Comparison of ENCODE assay signal across 15 cellular contexts in genomic region chr6:98764378-98764911, GRCh38.
A peak's percentile ranks its signal among the peaks of the same experiment; 100 is the strongest.
DNase-seq lines count a peak whose midpoint lies in the region; ATAC-seq, FAIRE-seq and TF ChIP-seq lines count a peak whose summit lies in the region.
"Had no signal": no experiment of that assay in that cellular context is flagged by ENCODE, and none has a peak within 500 bp of the region (broad histone marks: within the 10 kb centered on the region; RNA-seq: fewer than 3 reads in every experiment).

No MANE protein-coding gene starts in this region.

- H3K4me1 ChIP-seq in GM23248 (ENCODE audit: insufficient read depth) (no peaks in the 10 kb centered on the region), muscle layer of duodenum (ENCODE audit: control insufficient read depth in 1 of 2, insufficient read depth in 2 of 2, low read length in 2 of 2) (no peaks in the 10 kb centered on the region)

- peak overlapping the region; percentile 76 for H2AFZ ChIP-seq in GM23248

- no peaks in the 10 kb centered on the region for H3K79me2 ChIP-seq in GM23248 (ENCODE audit: insufficient read depth)

- peak overlapping the region; percentile 43 for H3K9ac ChIP-seq in GM23248

- H3K4me3 ChIP-seq in GM23248 (peak overlapping the region; percentile 68), astrocyte of the spinal cord (ENCODE audit: low read depth, low read length) (peak overlapping the region; percentile 16), muscle layer of duodenum (ENCODE audit: low read depth in 1 of 2, low read length in 2 of 2) (peak overlapping the region; percentile 40 to 59)

- H3K36me3 ChIP-seq in GM23248 (ENCODE audit: low read depth) (no peaks in the 10 kb centered on the region), muscle layer of duodenum (ENCODE audit: control insufficient read depth in 1 of 2, insufficient read depth in 2 of 2, low read length in 2 of 2) (no peaks in the 10 kb centered on the region)

- in situ Hi-C loops in GM23248 (cut with MboI) (no loop called here), astrocyte of the spinal cord (cut with HindIII; ENCODE audit: low sequenced_read_pairs) (no loop called here)

- 0 to 8% methylated on average over 1 of the region's 1 CpG for WGBS in GM23248 (ENCODE audit: low coverage in 1 of 2, low lambda C conversion rate in 2 of 2, missing lambda C conversion rate in 2 of 2), 2 experiments

- H4K20me1 ChIP-seq in GM23248 (ENCODE audit: insufficient read depth): no peaks in the 10 kb centered on the region

- peak; percentile 59 for FAIRE-seq in A204.1 (lab: Jason Lieb, UNC)
- FAIRE-seq: H1, keratinocyte had no signal

- no peaks in the 10 kb centered on the region for H3F3A ChIP-seq in GM23248 (ENCODE audit: insufficient read depth)

- H3K27me3 ChIP-seq in GM23248 (replicated peaks; ENCODE audit: insufficient read depth): no peaks in the 10 kb centered on the region
- H3K27me3 ChIP-seq in muscle layer of duodenum (ENCODE audit: low read depth, low read length): no peaks in the 10 kb centered on the region

- TF ChIP-seq CTCF in astrocyte of the spinal cord (IDR thresholded peaks at IDR 0.05; ENCODE audit: low read depth, low read length): no peak

- peak overlapping the region; percentile 67 for H3K4me2 ChIP-seq in GM23248 (ENCODE audit: unreplicated experiment)

- no peak for DNase-seq in GM23248
- peak; percentile 28 for DNase-seq in astrocyte of the spinal cord (ENCODE audit: low read depth, low spot score)
- DNase-seq in DMS 273 (lab: John Stamatoyannopoulos, UW; ENCODE audit: unreplicated experiment): no peak
- DNase-seq in NCI-H510A (lab: John Stamatoyannopoulos, UW): no peak
- DNase-seq: activated T-cell treated with anti-CD3 and anti-CD28 coated beads, Interleukin-2, amount 50 U/mL, for 72 hours; effector memory CD4-positive, alpha-beta T cell; stimulated activated CD4-positive, alpha-beta T cell treated with anti-CD3 and anti-CD28 coated beads, Interleukin-12 subunit alpha, Interleukin-12 subunit beta, amount 100 ng/mL, for 4 hours; stimulated activated naive CD8-positive, alpha-beta T cell treated with anti-CD3 and anti-CD28 coated beads, Interleukin-15, amount 100 ng/mL, for 72 hours had no signal

- ATAC-seq in GM18511 (IDR thresholded peaks at IDR 0.05; ENCODE audit: unreplicated experiment): no peak
- no peak for ATAC-seq in GM21367 (IDR thresholded peaks at IDR 0.05; ENCODE audit: unreplicated experiment)
- ATAC-seq: activated T-cell treated with anti-CD3 and anti-CD28 coated beads, Interleukin-2, amount 50 U/mL, for 72 hours; stimulated activated naive CD8-positive, alpha-beta T cell treated with anti-CD3 and anti-CD28 coated beads, Interleukin-15, amount 100 ng/mL, for 72 hours had no signal

- no peak overlapping the region for H3K27ac ChIP-seq in GM23248
- no peak overlapping the region for H3K27ac ChIP-seq in muscle layer of duodenum (ENCODE audit: low read length)
- H3K27ac ChIP-seq: HL-60 had no signal

- H3K9me2 ChIP-seq in GM23248 (ENCODE audit: insufficient read depth): no peaks in the 10 kb centered on the region

- H3K9me3 ChIP-seq in GM23248 (ENCODE audit: low read depth): no peaks in the 10 kb centered on the region
- H3K9me3 ChIP-seq in muscle layer of duodenum (ENCODE audit: control insufficient read depth in 1 of 2, low read length in 2 of 2): peaks cover 0 to 9% of the 10 kb centered on the region in 2 donors

Comparison
In these comparisons a context has a peak if more than half of its experiments do, and no peak if none do; other contexts are left out.
1. H3K4me3 ChIP-seq: peak in every context shown above with its lines; median percentile 68 in GM23248; 50 in muscle layer of duodenum; 16 in astrocyte of the spinal cord.